Comparison of ENCODE assay signal across 17 cellular contexts in the genomic region with DNA sequence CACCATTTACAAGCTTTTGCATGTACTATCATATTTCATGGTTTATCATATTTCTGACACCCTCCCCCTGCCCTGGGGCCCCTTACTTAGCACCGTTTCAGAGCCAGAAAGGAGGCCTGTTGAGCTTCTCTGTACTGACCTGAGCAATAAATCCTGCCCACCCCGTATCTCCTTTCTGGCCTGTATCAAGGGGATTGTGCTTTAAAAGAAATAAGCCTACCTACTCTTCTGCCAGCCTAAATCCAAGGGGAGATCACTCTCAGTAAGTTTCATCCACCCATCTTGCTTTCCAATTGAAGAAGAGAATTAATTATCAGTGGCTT. TPM values are rescaled to one million over a fixed set of nuclear protein-coding genes. Genes with fewer than 3 reads are reported as not detected.
"Had no signal": no experiment of that assay in that cellular context is flagged by ENCODE, and none has a peak within 500 bp of the region (broad histone marks: within the 10 kb centered on the region; RNA-seq: fewer than 3 reads in every experiment).

No MANE protein-coding gene starts in this region.

- FAIRE-seq: frontal cortex, keratinocyte had no signal

- H3K79me2 ChIP-seq: parathyroid adenoma had no signal

- H3K9ac ChIP-seq: parathyroid adenoma had no signal

- H3K4me1 ChIP-seq: body of pancreas, testis, upper lobe of right lung had no signal

- H3K9me3 ChIP-seq: body of pancreas, testis, upper lobe of right lung had no signal

- H3K27ac Mint-ChIP-seq: activated B cell treated with CpG ODN at 0.5 μM for 24 hours; activated CD4-positive, alpha-beta memory T cell treated with anti-CD3 and anti-CD28 coated beads for 36 hours; activated naive CD8-positive, alpha-beta T cell treated with anti-CD3 and anti-CD28 coated beads, Interleukin-2, amount 10 ng/mL, durations not matched to agents 7 days and 5 days; activated T-helper 17 cell treated with anti-CD3 and anti-CD28 coated beads, Interleukin-2, amount 50 U/mL, for 72 hours; stimulated activated memory B cell treated with anti-CD40 and anti-IgM and Interleukin-4, amounts not matched to agents 10 μg/mL and 1 μg/mL and 100 μg/mL, for 72 hours had no signal

- H3K9me3 Mint-ChIP-seq: activated B cell treated with CpG ODN at 0.5 μM for 24 hours; activated CD4-positive, alpha-beta memory T cell treated with anti-CD3 and anti-CD28 coated beads for 36 hours; activated naive CD8-positive, alpha-beta T cell treated with anti-CD3 and anti-CD28 coated beads, Interleukin-2, amount 10 ng/mL, durations not matched to agents 7 days and 5 days; activated T-helper 17 cell treated with anti-CD3 and anti-CD28 coated beads, Interleukin-2, amount 50 U/mL, for 72 hours; stimulated activated memory B cell treated with anti-CD40 and anti-IgM and Interleukin-4, amounts not matched to agents 10 μg/mL and 1 μg/mL and 100 μg/mL, for 72 hours had no signal

- H3K4me3 ChIP-seq: body of pancreas, dorsolateral prefrontal cortex, lung, testis, upper lobe of right lung had no signal

- DNase-seq: activated B cell treated with CpG ODN at 0.5 μM for 24 hours; activated CD4-positive, alpha-beta T cell treated with anti-CD3 and anti-CD28 coated beads for 4 hours; activated naive CD4-positive, alpha-beta T cell treated with Interleukin-2 at 50 U/mL for 16 hours; activated naive CD8-positive, alpha-beta T cell treated with anti-CD3 and anti-CD28 coated beads, Interleukin-2, amount 10 ng/mL, durations not matched to agents 7 days and 5 days; dorsolateral prefrontal cortex; midbrain; T-helper 9 cell; upper lobe of right lung had no signal

- H3K27ac ChIP-seq: body of pancreas, dorsolateral prefrontal cortex, parathyroid adenoma, testis, upper lobe of right lung had no signal

- H3K36me3 Mint-ChIP-seq: activated CD4-positive, alpha-beta memory T cell treated with anti-CD3 and anti-CD28 coated beads for 36 hours; activated naive CD8-positive, alpha-beta T cell treated with anti-CD3 and anti-CD28 coated beads, Interleukin-2, amount 10 ng/mL, durations not matched to agents 7 days and 5 days; stimulated activated memory B cell treated with anti-CD40 and anti-IgM and Interleukin-4, amounts not matched to agents 10 μg/mL and 1 μg/mL and 100 μg/mL, for 72 hours had no signal

- H3K27me3 ChIP-seq: body of pancreas, dorsolateral prefrontal cortex, testis, upper lobe of right lung had no signal

- H2AFZ ChIP-seq: parathyroid adenoma had no signal

- H3K4me3 Mint-ChIP-seq: activated B cell treated with CpG ODN at 0.5 μM for 24 hours; activated CD4-positive, alpha-beta memory T cell treated with anti-CD3 and anti-CD28 coated beads for 36 hours; activated naive CD8-positive, alpha-beta T cell treated with anti-CD3 and anti-CD28 coated beads, Interleukin-2, amount 10 ng/mL, durations not matched to agents 7 days and 5 days; activated T-helper 17 cell treated with anti-CD3 and anti-CD28 coated beads, Interleukin-2, amount 50 U/mL, for 72 hours; stimulated activated memory B cell treated with anti-CD40 and anti-IgM and Interleukin-4, amounts not matched to agents 10 μg/mL and 1 μg/mL and 100 μg/mL, for 72 hours had no signal

- ATAC-seq: activated T-helper 17 cell treated with anti-CD3 and anti-CD28 coated beads, Interleukin-2, amount 50 U/mL, for 72 hours; body of pancreas; stimulated activated memory B cell treated with anti-CD40 and anti-IgM and Interleukin-4, amounts not matched to agents 10 μg/mL and 1 μg/mL and 100 μg/mL, for 72 hours; upper lobe of right lung had no signal

- H3K4me1 Mint-ChIP-seq: activated B cell treated with CpG ODN at 0.5 μM for 24 hours; activated naive CD8-positive, alpha-beta T cell treated with anti-CD3 and anti-CD28 coated beads, Interleukin-2, amount 10 ng/mL, durations not matched to agents 7 days and 5 days; activated T-helper 17 cell treated with anti-CD3 and anti-CD28 coated beads, Interleukin-2, amount 50 U/mL, for 72 hours; stimulated activated memory B cell treated with anti-CD40 and anti-IgM and Interleukin-4, amounts not matched to agents 10 μg/mL and 1 μg/mL and 100 μg/mL, for 72 hours had no signal

- H3K36me3 ChIP-seq: upper lobe of right lung had no signal

RNA-seq across cellular contexts. Expression of a gene that starts 54.0 kb away (rescaled TPM):
- total RNA-seq: activated B cell treated with CpG ODN at 0.5 μM for 24 hours; activated T-helper 17 cell treated with anti-CD3 and anti-CD28 coated beads, Interleukin-2, amount 50 U/mL, for 72 hours had no signal
